ENCODE assay signal across 28 cellular contexts in the genomic region with DNA sequence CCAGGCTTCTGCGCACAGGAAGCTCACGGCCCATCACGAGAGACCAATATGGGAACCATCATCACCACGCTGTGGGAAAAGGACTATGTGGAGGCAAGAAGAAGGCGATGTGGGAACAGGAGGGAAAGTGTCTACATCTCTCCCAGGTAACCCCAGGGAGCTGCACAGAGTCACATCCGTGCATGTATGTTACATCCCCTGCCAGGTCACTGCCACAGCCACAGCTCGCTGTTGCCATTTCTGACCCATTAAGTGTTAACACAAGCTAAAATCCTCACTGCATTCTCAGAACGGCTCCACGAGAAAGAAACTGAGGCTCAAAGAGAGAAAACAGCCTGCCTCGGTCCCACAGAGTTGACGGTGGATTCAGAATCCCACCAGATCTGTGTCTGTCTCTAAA.
"Had no signal": no experiment of that assay in that cellular context is flagged by ENCODE, and none has a peak within 500 bp of the region (broad histone marks: within the 10 kb centered on the region; RNA-seq: fewer than 3 reads in every experiment).

No MANE protein-coding gene starts in this region.

- H3K27ac ChIP-seq: body of pancreas, colonic mucosa, epithelial cell of prostate, esophagus squamous epithelium, gastroesophageal sphincter had no signal

- H3K36me3 ChIP-seq: colonic mucosa, esophagus squamous epithelium, gastroesophageal sphincter had no signal

- DNase-seq: activated CD4-positive, alpha-beta memory T cell treated with anti-CD3 and anti-CD28 coated beads, Interleukin-2, amount 10 ng/mL, durations not matched to agents 7 days and 5 days; activated CD4-positive, alpha-beta T cell treated with anti-CD3 and anti-CD28 coated beads for 36 hours; activated CD4-positive, alpha-beta T cell treated with anti-CD3 and anti-CD28 coated beads, Interleukin-2, amount 10 ng/mL, durations not matched to agents 7 days and 5 days; activated CD4-positive, alpha-beta T cell treated with anti-CD3 and anti-CD28 coated beads, Interleukin-2, amount 50 U/mL, for 4 hours; activated CD4-positive, CD25-positive, alpha-beta regulatory T cell; activated CD4-positive, CD25-positive, alpha-beta regulatory T cell treated with anti-CD3 and anti-CD28 coated beads, Interleukin-2, amount 50 U/mL, for 72 hours; activated CD8-positive, alpha-beta memory T cell treated with anti-CD3 and anti-CD28 coated beads, Interleukin-2, amount 50 U/mL, for 48 hours; activated gamma-delta T cell treated with Interleukin-2 at 50 U/mL for 16 hours; activated naive CD4-positive, alpha-beta T cell treated with anti-CD3 and anti-CD28 coated beads, Interleukin-2, amount 50 U/mL, for 16 hours; activated naive CD4-positive, alpha-beta T cell treated with Interleukin-2 at 50 U/mL for 16 hours; activated T-cell treated with anti-CD3 and anti-CD28 coated beads for 4 hours; activated T-cell treated with anti-CD3 and anti-CD28 coated beads, Interleukin-2, amount 50 U/mL, for 24 hours; activated T-cell treated with anti-CD3 and anti-CD28 coated beads, Interleukin-2, amount 50 U/mL, for 72 hours; amygdala; body of pancreas; central memory CD4-positive, alpha-beta T cell; cerebellar nuclear complex; colonic mucosa; effector CD8-positive, alpha-beta T cell; esophagus squamous epithelium; foreskin melanocyte; SW 1271; T-cell; T1000 had no signal

- ATAC-seq: activated CD4-positive, alpha-beta T cell treated with anti-CD3 and anti-CD28 coated beads for 36 hours; activated T-cell treated with anti-CD3 and anti-CD28 coated beads, Interleukin-2, amount 50 U/mL, for 72 hours; body of pancreas; gastroesophageal sphincter; T-cell had no signal

- H3K4me1 ChIP-seq: body of pancreas, colonic mucosa, esophagus squamous epithelium, gastroesophageal sphincter had no signal

- H3K9me3 ChIP-seq: body of pancreas, colonic mucosa, esophagus squamous epithelium, gastroesophageal sphincter had no signal

- H3K27me3 ChIP-seq: body of pancreas, colonic mucosa had no signal

- H3K4me3 ChIP-seq: body of pancreas, colonic mucosa, esophagus squamous epithelium, gastroesophageal sphincter had no signal

- FAIRE-seq: endometrium, endothelial cell of umbilical vein had no signal
